In the genomic region with DNA sequence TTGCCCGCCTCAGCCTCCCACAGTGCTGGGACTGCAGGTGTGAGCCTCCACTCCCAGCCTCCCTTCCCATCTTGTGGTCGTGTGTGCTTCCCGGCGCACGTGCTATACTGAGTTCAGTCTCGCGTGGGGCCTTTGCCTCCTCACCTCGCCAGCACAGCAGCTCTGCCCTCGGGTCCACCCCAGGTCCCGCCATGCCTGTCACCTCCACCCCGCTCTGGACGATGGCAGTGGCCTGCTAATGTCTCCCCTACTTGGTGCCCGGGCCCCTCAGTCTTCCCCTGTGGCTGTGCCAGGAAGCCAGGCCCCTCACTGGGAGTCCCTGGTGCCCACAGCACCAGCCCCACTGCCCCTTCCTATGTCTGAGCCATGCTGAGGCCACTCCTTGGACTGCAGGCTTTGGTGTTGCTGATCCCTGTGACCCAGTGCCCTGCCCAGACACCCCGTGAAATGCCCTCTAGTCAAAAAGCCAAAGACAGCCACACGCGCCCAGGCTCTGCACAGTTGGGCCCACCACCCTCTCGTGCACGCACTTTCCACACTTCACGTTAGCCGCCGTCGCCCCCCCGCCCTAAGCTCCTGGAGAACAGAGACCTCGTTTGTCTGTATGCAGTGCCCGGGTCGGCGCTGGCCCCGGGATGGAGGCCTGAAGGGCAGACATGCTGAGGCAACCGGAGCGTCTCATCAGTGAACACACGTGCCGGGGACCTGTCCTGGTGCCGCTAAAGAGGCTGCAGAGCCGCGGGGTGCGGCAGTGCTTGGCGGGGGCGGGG, we compare ENCODE assay signal across 28 cellular contexts. TPM values are rescaled to one million over a fixed set of nuclear protein-coding genes. Genes with fewer than 3 reads are reported as not detected.
A peak's percentile ranks its signal among the peaks of the same experiment; 100 is the strongest.
DNase-seq lines count a peak whose midpoint lies in the region; ATAC-seq, FAIRE-seq and TF ChIP-seq lines count a peak whose summit lies in the region.
"Had no signal": no experiment of that assay in that cellular context is flagged by ENCODE, and none has a peak within 500 bp of the region (broad histone marks: within the 10 kb centered on the region; RNA-seq: fewer than 3 reads in every experiment).

No MANE protein-coding gene starts in this region.

- intact Hi-C loops in HepG2 (cut with micrococcal nuclease; ENCODE audit: unreplicated experiment): no loop called here

- no peak overlapping the region for H3K4me3 Mint-ChIP-seq in GM23338
- H3K4me3 Mint-ChIP-seq: CD4-positive, alpha-beta memory T cell had no signal

- H2BK12ac ChIP-seq in H1 (ENCODE audit: low read depth, low read length): no peak overlapping the region

- no peak overlapping the region for H4K5ac ChIP-seq in H1 (ENCODE audit: insufficient read length, low read depth, low read length)

- H3K18ac ChIP-seq in H1 (ENCODE audit: extremely low read depth, low read length): no peak overlapping the region

- peaks cover 6% of the 10 kb centered on the region for H3K4me1 Mint-ChIP-seq in GM23338

- no peaks in the 10 kb centered on the region for H3K23me2 ChIP-seq in H1 (ENCODE audit: low read depth, low read length)

- peak; percentile 14 for DNase-seq in activated CD8-positive, alpha-beta memory T cell treated with anti-CD3 and anti-CD28 coated beads, Interleukin-2, amount 50 U/mL, for 4 hours
- no peak for DNase-seq in activated CD8-positive, alpha-beta memory T cell treated with anti-CD3 and anti-CD28 coated beads, Interleukin-2, amount 50 U/mL, for 48 hours
- DNase-seq in H1 (ENCODE audit: low read depth in 1 of 2, low spot score in 2 of 2) (no peak), HepG2 (ENCODE audit: low spot score) (no peak), retina (peak; percentile 2), RPMI8226 (no peak), DMS153 (lab: John Stamatoyannopoulos, UW) (no peak), GM23338 (ENCODE audit: low spot score) (no peak)
- DNase-seq: ACHN; Caco-2; CD4-positive, alpha-beta memory T cell; DMS 273 treated with DMSO at 0.1 percent for 48 hours; DND-41; IMR-90; MV-4-11; NCI-H1105 treated with DMSO at 0.1 percent for 48 hours; NCI-H2029 treated with DMSO at 0.1 percent for 48 hours; NCI-H2171; NCI-H345; NCI-H524; NCI-H774; NK-92 treated with Interleukin-12 subunit alpha and Interleukin-12 subunit beta, amount 100 ng/mL, for 24 hours had no signal

- FAIRE-seq in H1 (lab: Jason Lieb, UNC): no peak
- no peak for FAIRE-seq in HepG2 (lab: Jason Lieb, UNC)
- FAIRE-seq: GM12878 had no signal

- H3K56ac ChIP-seq in H1 (replicated peaks; ENCODE audit: insufficient read length, low read depth, low read length): no peak overlapping the region

- H3K23ac ChIP-seq in H1 (ENCODE audit: insufficient read length): no peak overlapping the region

- no peak overlapping the region for H3K27ac Mint-ChIP-seq in GM23338
- H3K27ac Mint-ChIP-seq: CD4-positive, alpha-beta memory T cell had no signal

- H3K4me2 ChIP-seq in H1 (ENCODE audit: insufficient read depth in 1 of 2, low read depth in 2 of 2, low read length in 2 of 2) (no peak overlapping the region), HepG2 (ENCODE audit: low read depth, low read length) (no peak overlapping the region), GM23338 (no peak overlapping the region)

- H3K9me3 Mint-ChIP-seq in GM23338: no peaks in the 10 kb centered on the region
- H3K9me3 Mint-ChIP-seq: CD4-positive, alpha-beta memory T cell had no signal

- peaks cover 16% of the 10 kb centered on the region for H3K27me3 Mint-ChIP-seq in GM23338 (ENCODE audit: insufficient read depth, low read depth, poor library complexity)
- H3K27me3 Mint-ChIP-seq: CD4-positive, alpha-beta memory T cell had no signal

- no peak overlapping the region for H2BK20ac ChIP-seq in H1 (ENCODE audit: low read length)

- H4K91ac ChIP-seq in H1 (replicated peaks; ENCODE audit: insufficient read length, low read length): no peak overlapping the region

- H2AK5ac ChIP-seq in H1 (ENCODE audit: low read depth, low read length): no peak overlapping the region

- H2BK5ac ChIP-seq in H1 (ENCODE audit: low read depth, low read length): no peak overlapping the region; the same call in 1 of the 2 replicates

- TF ChIP-seq CTCF in H1 (IDR thresholded peaks at IDR 0.05; ENCODE audit: control extremely low read depth in 1 of 3, insufficient read depth in 1 of 3, low read depth in 1 of 3, low read length in 3 of 3) (no peak), HepG2 (CRISPR knock-in tag; IDR thresholded peaks at IDR 0.05) (no peak), GM23338 (conservative IDR thresholded peaks at IDR 0.05; ENCODE audit: low read depth in 2 of 2) (no peak)

- H3K27ac ChIP-seq in H1 (ENCODE audit: low read depth, low read length): no peak overlapping the region
- H3K27ac ChIP-seq in HepG2 (ENCODE audit: extremely low read length, insufficient read depth, low read length): no peak overlapping the region
- no peak overlapping the region for H3K27ac ChIP-seq in GM23338 (ENCODE audit: low read depth)
- H3K27ac ChIP-seq: 22Rv1, SJSA1 had no signal

- CTCF ChIA-PET in H1 (lab: Charles Lee; ENCODE audit: partially characterized antibody): interaction anchor here (1.2 to 1.7 kb wide), 2 partner anchors 14 to 21 kb away, joined by 3 to 7 read pairs; no protein-coding TSS in a partner anchor
- CTCF ChIA-PET in HepG2 (lab: Yijun Ruan, JAX; ENCODE audit: low intra/inter-chr PET ratio, low total read pairs): no interaction called here

- H3F3A ChIP-seq in GM23338 (replicated peaks; ENCODE audit: low read depth): no peaks in the 10 kb centered on the region

- H3K79me1 ChIP-seq in H1 (ENCODE audit: low read depth, low read length): no peaks in the 10 kb centered on the region

- no peak overlapping the region for H3K9ac ChIP-seq in H1 (replicated peaks in 1 of 4; ENCODE audit: extremely low read depth in 1 of 4, low read depth in 3 of 4, low read length in 3 of 4)
- H3K9ac ChIP-seq in HepG2 (ENCODE audit: insufficient read depth, low read depth, low read length): no peak overlapping the region
- H3K9ac ChIP-seq: BLaER1 treated with 17β-estradiol and CSF1 and Interleukin-3, amounts not matched to agents 10 nM and 100 nM had no signal

- H3K4me1 ChIP-seq in H1 (replicated peaks in 1 of 4; ENCODE audit: control insufficient read depth in 3 of 4, insufficient read depth in 4 of 4, low read length in 3 of 4) (no peaks in the 10 kb centered on the region), HepG2 (ENCODE audit: insufficient read depth, low read length) (peaks cover 18% of the 10 kb centered on the region), GM23338 (ENCODE audit: insufficient read depth) (no peaks in the 10 kb centered on the region; the same call in 1 of the 2 replicates)
- H3K4me1 ChIP-seq: Caco-2, HAP-1, SJSA1 had no signal

- in situ Hi-C loops in HepG2 (cut with HindIII; ENCODE audit: extremely low pct_ligation_motif_present, low pct_unique_long_range_greater_than_20kb): no loop called here

- H2BK120ac ChIP-seq in H1 (replicated peaks; ENCODE audit: low read depth, low read length): no peak overlapping the region

- peak overlapping the region; percentile 65; the same call in 1 of the 2 replicates for H4K8ac ChIP-seq in H1 (ENCODE audit: extremely low read depth, insufficient read depth, low read length)

- H3K14ac ChIP-seq in H1 (ENCODE audit: insufficient read length): no peak overlapping the region

- no peaks in the 10 kb centered on the region for H3K9me2 ChIP-seq in GM23338 (ENCODE audit: insufficient read depth)

- TF ChIP-seq EP300 in H1 (IDR thresholded peaks at IDR 0.05; ENCODE audit: borderline replicate concordance in 1 of 2, low read depth in 2 of 2, low read length in 2 of 2) (no peak), HepG2 (IDR thresholded peaks at IDR 0.05; ENCODE audit: low read depth in 2 of 2, low read length in 2 of 2) (no peak), HepG2 (CRISPR knock-in tag; IDR thresholded peaks at IDR 0.05; ENCODE audit: borderline replicate concordance) (no peak)

- WGBS in H1 (ENCODE audit: extremely low coverage in 1 of 2, insufficient coverage in 1 of 2, insufficient read length in 1 of 2, insufficient replicate concordance in 2 of 2, low coverage in 1 of 2, low lambda C conversion rate in 2 of 2, missing lambda C conversion rate in 1 of 2), 2 experiments: 94% methylated on average over 37 of the region's 38 CpGs; no CpG with 5 or more reads in 1 of the 2 experiments
- 93% methylated on average over 38 of the region's 38 CpGs for WGBS in HepG2 (ENCODE audit: low lambda C conversion rate)

- no peaks in the 10 kb centered on the region for H3K79me2 ChIP-seq in H1 (ENCODE audit: control insufficient read depth in 1 of 2, insufficient read depth in 2 of 2, low read length in 2 of 2)
- H3K79me2 ChIP-seq in HepG2 (ENCODE audit: insufficient read depth, low read length): no peaks in the 10 kb centered on the region
- H3K79me2 ChIP-seq in GM23338 (replicated peaks; ENCODE audit: insufficient read depth): no peaks in the 10 kb centered on the region

- TF ChIP-seq POLR2A in H1 (IDR thresholded peaks at IDR 0.05; ENCODE audit: control extremely low read depth in 1 of 2, low read depth in 2 of 2, low read length in 2 of 2): no peak
- no peak for TF ChIP-seq POLR2A in HepG2 (IDR thresholded peaks at IDR 0.05; ENCODE audit: insufficient read depth in 1 of 2, low read depth in 2 of 2, low read length in 2 of 2)

- H2AFZ ChIP-seq in H1 (ENCODE audit: low read length): no peak overlapping the region
- H2AFZ ChIP-seq in HepG2 (ENCODE audit: low read length): no peak overlapping the region
- H2AFZ ChIP-seq in GM23338: no peak overlapping the region

- no peaks in the 10 kb centered on the region for H4K20me1 ChIP-seq in H1 (replicated peaks in 1 of 2; ENCODE audit: control insufficient read depth in 1 of 2, insufficient read depth in 2 of 2, low read length in 2 of 2)
- H4K20me1 ChIP-seq in HepG2 (ENCODE audit: insufficient read depth, low read length): no peaks in the 10 kb centered on the region; the same call in 1 of the 2 replicates
- H4K20me1 ChIP-seq in GM23338 (replicated peaks; ENCODE audit: insufficient read depth): no peaks in the 10 kb centered on the region; the same call in 1 of the 2 replicates

- no TSS peak for BruUV-seq in HepG2 (replicated peaks; lab: Mats Ljungman, UMichigan)

- peaks cover 0 to 7% (median 3%) of the 10 kb centered on the region in 4 experiments; a peak in 4 of 8 replicates for H3K36me3 ChIP-seq in H1 (ENCODE audit: control insufficient read depth in 2 of 4, insufficient read depth in 4 of 4, low read length in 3 of 4)
- peaks cover 12 to 17% of the 10 kb centered on the region in 2 experiments; a peak in 3 of 5 replicates for H3K36me3 ChIP-seq in HepG2 (replicated peaks in 1 of 2; ENCODE audit: control insufficient read depth in 1 of 2, insufficient read depth in 2 of 2, low read length in 2 of 2)
- H3K36me3 ChIP-seq in GM23338 (ENCODE audit: insufficient read depth): no peaks in the 10 kb centered on the region

- TF ChIP-seq RAD21 in H1 (IDR thresholded peaks at IDR 0.05 in 1 of 2, conservative IDR thresholded peaks at IDR 0.05 in 1 of 2; ENCODE audit: low read depth in 2 of 2, low read length in 2 of 2) (no peak), HepG2 (CRISPR knock-in tag; IDR thresholded peaks at IDR 0.05) (no peak)

- H3K9me3 ChIP-seq in H1 (ENCODE audit: insufficient read depth in 2 of 2, low read depth in 1 of 2, low read length in 1 of 2): no peaks in the 10 kb centered on the region
- no peaks in the 10 kb centered on the region for H3K9me3 ChIP-seq in HepG2 (ENCODE audit: low read length)
- H3K9me3 ChIP-seq: BLaER1 treated with 17β-estradiol and CSF1 and Interleukin-3, amounts not matched to agents 10 nM and 100 nM; Caco-2; HAP-1; SJSA1 had no signal

- H3K4ac ChIP-seq in H1 (replicated peaks; ENCODE audit: insufficient read length, low read depth, low read length): no peak overlapping the region

- H3K36me3 Mint-ChIP-seq in GM23338 (ENCODE audit: low read depth): peaks cover 22% of the 10 kb centered on the region

- H3K4me3 ChIP-seq in H1 (ENCODE audit: extremely low read depth in 1 of 4, insufficient read depth in 2 of 4, low read depth in 3 of 4, low read length in 4 of 4): no peak overlapping the region
- no peak overlapping the region for H3K4me3 ChIP-seq in HepG2 (replicated peaks in 1 of 3; ENCODE audit: insufficient read depth in 1 of 3, low read depth in 2 of 3, low read length in 3 of 3)
- no peak overlapping the region for H3K4me3 ChIP-seq in GM23338
- H3K4me3 ChIP-seq: BLaER1 treated with 17β-estradiol and CSF1 and Interleukin-3, amounts not matched to agents 10 nM and 100 nM; GM12878; HAP-1; SJSA1 had no signal

- ATAC-seq in HepG2 (no peak), GM23338 (no peak)
- ATAC-seq: GM12878 had no signal

- no peaks in the 10 kb centered on the region for H3K27me3 ChIP-seq in H1 (replicated peaks in 1 of 4; ENCODE audit: control insufficient read depth in 3 of 4, extremely low read depth in 1 of 4, insufficient read depth in 3 of 4, low read length in 3 of 4)
- H3K27me3 ChIP-seq in HepG2 (ENCODE audit: control insufficient read depth in 1 of 2, insufficient read depth in 2 of 2, low read length in 2 of 2): peaks cover 7 to 15% of the 10 kb centered on the region in 2 experiments; a peak in 4 of 5 replicates
- H3K27me3 ChIP-seq in GM23338 (ENCODE audit: insufficient read depth): no peaks in the 10 kb centered on the region
- H3K27me3 ChIP-seq: BLaER1 treated with 17β-estradiol and CSF1 and Interleukin-3, amounts not matched to agents 10 nM and 100 nM had no signal

- POLR2A ChIA-PET in H1 (lab: Charles Lee; ENCODE audit: partially characterized antibody): no interaction called here
- POLR2A ChIA-PET in HepG2 (lab: Yijun Ruan, JAX): no interaction called here

- H2BK15ac ChIP-seq in H1 (ENCODE audit: low read length): no peak overlapping the region

RNA-seq across cellular contexts. Expression of a gene that starts 14.3 kb away (rescaled TPM):
- 4.4 and 4.5 TPM in 2 replicates for total RNA-seq in H1 (2021; fragmentation: NEBNext Ultra II Directional; extraction: Animal tissue kit (Norgen Biotek cat#: 25700))
- 2.0 and 3.1 TPM in 2 replicates for polyA plus RNA-seq in H1 (2011; rRNA removed)
- 1.1 TPM for polyA plus RNA-seq in H1 (2011; cell fraction: cytosol; rRNA removed)
- polyA plus RNA-seq in H1 (2011; cell fraction: nucleus; rRNA removed): 6.5 TPM
- polyA plus RNA-seq in H1 (2012, experiment 1 of 2): 2.9 to 8.2 TPM (median 6.9 TPM) in 4 replicates
- 5.6 TPM for polyA plus RNA-seq in H1 (2012, experiment 2 of 2)
- 3.7 TPM for polyA plus RNA-seq in H1 (2013, experiment 1 of 2)
- 4.0 TPM for polyA plus RNA-seq in H1 (2013, experiment 2 of 2)
- 0.54 and 0.66 TPM in 2 replicates for polyA minus RNA-seq in H1 (2011; rRNA and poly(A)+ RNA removed)
- polyA minus RNA-seq in H1 (2011; cell fraction: cytosol; rRNA and poly(A)+ RNA removed): 3.4 TPM
- polyA minus RNA-seq in H1 (2011; cell fraction: nucleus; rRNA and poly(A)+ RNA removed): 1.6 TPM
- total RNA-seq in HepG2 (2016; rRNA removed; fragmentation: Illumina TruSeq; extraction: Trizol): 0.10 and 0.18 TPM in 2 replicates
- 0.10 TPM in 1 of 2 replicates, not detected in the other for total RNA-seq in HepG2 (2016; cell fraction: cytosol; rRNA removed; fragmentation: Illumina TruSeq; extraction: Trizol; ENCODE audit: low read depth)
- 0.06 TPM in 1 of 2 replicates, not detected in the other for total RNA-seq in HepG2 (2016; cell fraction: insoluble cytoplasmic fraction; rRNA removed; fragmentation: Illumina TruSeq; extraction: Trizol)
- 0.12 and 0.14 TPM in 2 replicates for total RNA-seq in HepG2 (2016; cell fraction: membrane; rRNA removed; fragmentation: Illumina TruSeq; extraction: Trizol)
- total RNA-seq in HepG2 (2016; cell fraction: nucleus; rRNA removed; fragmentation: Illumina TruSeq; extraction: Trizol): not detected in 2 replicates
- polyA plus RNA-seq in HepG2 (2011; rRNA removed): not detected in 2 replicates
- polyA plus RNA-seq in HepG2 (2011; cell fraction: cytosol; rRNA removed): not detected in 2 replicates
- not detected in 2 replicates for polyA plus RNA-seq in HepG2 (2011; cell fraction: nucleus; rRNA removed)
- 0.08 TPM in 1 of 2 replicates, not detected in the other for polyA plus RNA-seq in HepG2 (2012)
- 0.08 TPM in 1 of 2 replicates, not detected in the other for polyA plus RNA-seq in HepG2 (2016; cell fraction: cytosol; fragmentation: Illumina TruSeq; extraction: Trizol; ENCODE audit: low read depth)
- polyA plus RNA-seq in HepG2 (2016; cell fraction: insoluble cytoplasmic fraction; fragmentation: Illumina TruSeq; extraction: Trizol; ENCODE audit: low read depth): 0.34 TPM in 1 of 2 replicates, not detected in the other
- polyA plus RNA-seq in HepG2 (2016; cell fraction: membrane; fragmentation: Illumina TruSeq; extraction: Trizol; ENCODE audit: low read depth): 0.17 TPM in 2 replicates
- not detected in 2 replicates for polyA plus RNA-seq in HepG2 (2016; cell fraction: nucleus; fragmentation: Illumina TruSeq; extraction: Trizol; ENCODE audit: insufficient read depth, low read depth)
- polyA minus RNA-seq in HepG2 (2011; rRNA and poly(A)+ RNA removed; ENCODE audit: low replicate concordance): not detected in 2 replicates
- polyA minus RNA-seq in HepG2 (2011; cell fraction: cytosol; rRNA and poly(A)+ RNA removed): not detected in 2 replicates
- polyA minus RNA-seq in HepG2 (2011; cell fraction: nucleus; rRNA and poly(A)+ RNA removed): not detected in 2 replicates
- 2.9 and 5.2 TPM in 2 replicates for total RNA-seq in GM23338 (2014; rRNA removed; shearing (Covaris generic))
- polyA plus RNA-seq in GM23338 (2016; fragmentation: Nextera tagmentation; extraction: Ambion mirVana): 1.5 and 2.0 TPM in 2 replicates
- total RNA-seq: Caco-2; CD4-positive, alpha-beta memory T cell; GM12878; IMR-90; M059J; SJSA1 had no signal
- polyA plus RNA-seq: CD4-positive, alpha-beta memory T cell; GM12878; IMR-90 had no signal

RNA-seq across cellular contexts. Expression of a gene that starts 23.0 kb away (rescaled TPM):
- 22.8 and 24.1 TPM in 2 replicates for total RNA-seq in H1 (2021; fragmentation: NEBNext Ultra II Directional; extraction: Animal tissue kit (Norgen Biotek cat#: 25700))
- polyA plus RNA-seq in H1 (2011; rRNA removed) (14.4 and 24.7 TPM in 2 replicates), HepG2 (2011; rRNA removed) (20.4 and 22.5 TPM in 2 replicates), GM23338 (2016; fragmentation: Nextera tagmentation; extraction: Ambion mirVana) (11.7 and 15.4 TPM in 2 replicates)
- polyA plus RNA-seq in H1 (2011; cell fraction: cytosol; rRNA removed): 18.4 TPM
- 19.7 TPM for polyA plus RNA-seq in H1 (2011; cell fraction: nucleus; rRNA removed)
- 17.7 to 22.3 TPM (median 18.6 TPM) in 4 replicates for polyA plus RNA-seq in H1 (2012, experiment 1 of 2)
- 18.3 TPM for polyA plus RNA-seq in H1 (2012, experiment 2 of 2)
- polyA plus RNA-seq in H1 (2013, experiment 1 of 2): 23.6 TPM
- polyA plus RNA-seq in H1 (2013, experiment 2 of 2): 23.9 TPM
- polyA minus RNA-seq in H1 (2011; rRNA and poly(A)+ RNA removed): 7.7 and 10.8 TPM in 2 replicates
- 8.8 TPM for polyA minus RNA-seq in H1 (2011; cell fraction: cytosol; rRNA and poly(A)+ RNA removed)
- 12.1 TPM for polyA minus RNA-seq in H1 (2011; cell fraction: nucleus; rRNA and poly(A)+ RNA removed)
- 31.3 and 37.8 TPM in 2 replicates for total RNA-seq in HepG2 (2016; rRNA removed; fragmentation: Illumina TruSeq; extraction: Trizol)
- total RNA-seq in HepG2 (2016; cell fraction: cytosol; rRNA removed; fragmentation: Illumina TruSeq; extraction: Trizol; ENCODE audit: low read depth): 14.9 and 15.3 TPM in 2 replicates
- total RNA-seq in HepG2 (2016; cell fraction: insoluble cytoplasmic fraction; rRNA removed; fragmentation: Illumina TruSeq; extraction: Trizol): 30.0 and 35.2 TPM in 2 replicates
- 20.4 and 23.8 TPM in 2 replicates for total RNA-seq in HepG2 (2016; cell fraction: membrane; rRNA removed; fragmentation: Illumina TruSeq; extraction: Trizol)
- total RNA-seq in HepG2 (2016; cell fraction: nucleus; rRNA removed; fragmentation: Illumina TruSeq; extraction: Trizol): 23.8 and 28.4 TPM in 2 replicates
- polyA plus RNA-seq in HepG2 (2011; cell fraction: cytosol; rRNA removed): 19.5 and 23.4 TPM in 2 replicates
- polyA plus RNA-seq in HepG2 (2011; cell fraction: nucleus; rRNA removed): 31.1 and 31.2 TPM in 2 replicates
- 21.4 and 26.9 TPM in 2 replicates for polyA plus RNA-seq in HepG2 (2012)
- 13.5 and 13.6 TPM in 2 replicates for polyA plus RNA-seq in HepG2 (2016; cell fraction: cytosol; fragmentation: Illumina TruSeq; extraction: Trizol; ENCODE audit: low read depth)
- 33.7 and 36.3 TPM in 2 replicates for polyA plus RNA-seq in HepG2 (2016; cell fraction: insoluble cytoplasmic fraction; fragmentation: Illumina TruSeq; extraction: Trizol; ENCODE audit: low read depth)
- 18.0 and 19.8 TPM in 2 replicates for polyA plus RNA-seq in HepG2 (2016; cell fraction: membrane; fragmentation: Illumina TruSeq; extraction: Trizol; ENCODE audit: low read depth)
- polyA plus RNA-seq in HepG2 (2016; cell fraction: nucleus; fragmentation: Illumina TruSeq; extraction: Trizol; ENCODE audit: insufficient read depth, low read depth): 87.6 and 92.7 TPM in 2 replicates
- 27.2 and 36.2 TPM in 2 replicates for polyA minus RNA-seq in HepG2 (2011; rRNA and poly(A)+ RNA removed; ENCODE audit: low replicate concordance)
- polyA minus RNA-seq in HepG2 (2011; cell fraction: cytosol; rRNA and poly(A)+ RNA removed): 13.0 and 15.4 TPM in 2 replicates
- 16.7 and 20.9 TPM in 2 replicates for polyA minus RNA-seq in HepG2 (2011; cell fraction: nucleus; rRNA and poly(A)+ RNA removed)
- total RNA-seq in GM23338 (2014; rRNA removed; shearing (Covaris generic)): 11.3 and 13.6 TPM in 2 replicates

RNA-seq across cellular contexts. Expression of a gene that starts 32.5 kb away (rescaled TPM):
- 42.4 and 42.6 TPM in 2 replicates for total RNA-seq in H1 (2021; fragmentation: NEBNext Ultra II Directional; extraction: Animal tissue kit (Norgen Biotek cat#: 25700))
- 11.7 and 16.9 TPM in 2 replicates for polyA plus RNA-seq in H1 (2011; rRNA removed)
- 17.9 TPM for polyA plus RNA-seq in H1 (2011; cell fraction: cytosol; rRNA removed)
- 47.6 TPM for polyA plus RNA-seq in H1 (2011; cell fraction: nucleus; rRNA removed)
- polyA plus RNA-seq in H1 (2012, experiment 1 of 2): 21.7 to 24.9 TPM (median 23.7 TPM) in 4 replicates
- 5.0 TPM for polyA plus RNA-seq in H1 (2012, experiment 2 of 2)
- polyA plus RNA-seq in H1 (2013, experiment 1 of 2): 17.0 TPM
- polyA plus RNA-seq in H1 (2013, experiment 2 of 2): 15.9 TPM
- polyA minus RNA-seq in H1 (2011; rRNA and poly(A)+ RNA removed): 51.4 and 59.5 TPM in 2 replicates
- 16.6 TPM for polyA minus RNA-seq in H1 (2011; cell fraction: cytosol; rRNA and poly(A)+ RNA removed)
- 25.7 TPM for polyA minus RNA-seq in H1 (2011; cell fraction: nucleus; rRNA and poly(A)+ RNA removed)
- total RNA-seq in HepG2 (2016; rRNA removed; fragmentation: Illumina TruSeq; extraction: Trizol): 37.4 and 41.5 TPM in 2 replicates
- total RNA-seq in HepG2 (2016; cell fraction: cytosol; rRNA removed; fragmentation: Illumina TruSeq; extraction: Trizol; ENCODE audit: low read depth): 19.3 and 19.7 TPM in 2 replicates
- total RNA-seq in HepG2 (2016; cell fraction: insoluble cytoplasmic fraction; rRNA removed; fragmentation: Illumina TruSeq; extraction: Trizol): 37.3 and 39.8 TPM in 2 replicates
- total RNA-seq in HepG2 (2016; cell fraction: membrane; rRNA removed; fragmentation: Illumina TruSeq; extraction: Trizol): 18.5 and 19.9 TPM in 2 replicates
- total RNA-seq in HepG2 (2016; cell fraction: nucleus; rRNA removed; fragmentation: Illumina TruSeq; extraction: Trizol): 31.6 and 31.7 TPM in 2 replicates
- polyA plus RNA-seq in HepG2 (2011; rRNA removed): 18.5 and 20.5 TPM in 2 replicates
- 11.8 and 12.2 TPM in 2 replicates for polyA plus RNA-seq in HepG2 (2011; cell fraction: cytosol; rRNA removed)
- 64.3 and 72.2 TPM in 2 replicates for polyA plus RNA-seq in HepG2 (2011; cell fraction: nucleus; rRNA removed)
- 29.8 and 30.8 TPM in 2 replicates for polyA plus RNA-seq in HepG2 (2012)
- polyA plus RNA-seq in HepG2 (2016; cell fraction: cytosol; fragmentation: Illumina TruSeq; extraction: Trizol; ENCODE audit: low read depth): 3.5 and 4.8 TPM in 2 replicates
- polyA plus RNA-seq in HepG2 (2016; cell fraction: insoluble cytoplasmic fraction; fragmentation: Illumina TruSeq; extraction: Trizol; ENCODE audit: low read depth): 31.7 and 35.2 TPM in 2 replicates
- polyA plus RNA-seq in HepG2 (2016; cell fraction: membrane; fragmentation: Illumina TruSeq; extraction: Trizol; ENCODE audit: low read depth): 9.5 and 9.7 TPM in 2 replicates
- 69.1 and 71.6 TPM in 2 replicates for polyA plus RNA-seq in HepG2 (2016; cell fraction: nucleus; fragmentation: Illumina TruSeq; extraction: Trizol; ENCODE audit: insufficient read depth, low read depth)
- 28.3 and 39.1 TPM in 2 replicates for polyA minus RNA-seq in HepG2 (2011; rRNA and poly(A)+ RNA removed; ENCODE audit: low replicate concordance)
- polyA minus RNA-seq in HepG2 (2011; cell fraction: cytosol; rRNA and poly(A)+ RNA removed): 11.3 and 14.2 TPM in 2 replicates
- polyA minus RNA-seq in HepG2 (2011; cell fraction: nucleus; rRNA and poly(A)+ RNA removed): 62.2 and 69.3 TPM in 2 replicates
- 24.2 and 31.2 TPM in 2 replicates for total RNA-seq in GM23338 (2014; rRNA removed; shearing (Covaris generic))
- 16.6 and 19.4 TPM in 2 replicates for polyA plus RNA-seq in GM23338 (2016; fragmentation: Nextera tagmentation; extraction: Ambion mirVana)

Comparison
In these comparisons a context has a peak if more than half of its experiments do, and no peak if none do; other contexts are left out.
1. DNase-seq: peak in activated CD8-positive, alpha-beta memory T cell treated with anti-CD3 and anti-CD28 coated beads, Interleukin-2, amount 50 U/mL, for 4 hours (single experiment) and retina (single experiment); none in activated CD8-positive, alpha-beta memory T cell treated with anti-CD3 and anti-CD28 coated beads, Interleukin-2, amount 50 U/mL, for 48 hours (single experiment), H1 (0 of 2), HepG2 (single experiment), RPMI8226 (single experiment), DMS153 (single experiment) and GM23338 (single experiment).